In the genomic region with DNA sequence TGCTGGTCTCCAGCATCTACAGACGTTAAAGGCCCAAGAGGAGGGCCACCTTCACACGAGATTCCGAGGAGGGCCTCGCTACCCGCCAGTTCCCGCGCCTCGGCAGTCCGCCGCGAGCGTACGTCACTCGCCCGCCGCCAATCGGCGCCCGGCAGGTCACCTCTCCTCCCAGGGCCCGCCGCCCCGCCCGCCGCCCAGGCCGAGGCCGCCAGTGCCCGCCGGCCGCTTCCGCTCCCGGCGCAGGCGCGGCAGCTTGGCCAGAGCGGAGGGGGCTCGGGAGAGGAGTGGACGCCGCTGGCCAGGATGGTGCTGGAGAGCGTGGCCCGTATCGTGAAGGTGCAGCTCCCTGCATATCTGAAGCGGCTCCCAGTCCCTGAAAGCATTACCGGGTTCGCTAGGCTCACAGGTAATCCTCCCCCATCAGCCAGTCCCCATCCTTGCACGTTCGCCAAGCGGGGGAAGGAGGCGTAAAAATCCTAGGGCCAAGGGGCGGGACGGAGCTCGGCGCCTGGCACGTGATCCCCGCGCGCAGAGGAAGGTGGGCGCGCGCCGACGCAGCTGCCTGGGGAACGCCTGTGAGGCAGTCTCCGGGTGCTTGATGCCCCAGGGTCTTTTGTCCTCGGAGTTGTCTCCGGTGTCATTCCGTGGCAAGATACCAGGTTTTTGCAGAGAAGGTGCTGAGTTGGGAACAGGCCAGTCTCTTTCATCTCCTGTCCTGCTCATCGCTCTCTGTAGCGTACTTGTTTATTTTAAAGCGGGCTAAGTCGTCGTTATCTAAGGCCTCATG, we compare ENCODE assay signal across 8 cellular contexts.
A peak's percentile ranks its signal among the peaks of the same experiment; 100 is the strongest.
DNase-seq lines count a peak whose midpoint lies in the region; ATAC-seq lines count a peak whose summit lies in the region.

A gene with protein sequence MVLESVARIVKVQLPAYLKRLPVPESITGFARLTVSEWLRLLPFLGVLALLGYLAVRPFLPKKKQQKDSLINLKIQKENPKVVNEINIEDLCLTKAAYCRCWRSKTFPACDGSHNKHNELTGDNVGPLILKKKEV (plus strand): TSS at position 211 of the 787 bp plus-strand sequence. CDS start 93 bp downstream, at position 304.

- ATAC-seq in GM19043 (IDR thresholded peaks at IDR 0.05; ENCODE audit: low read depth, unreplicated experiment) (peak; percentile 79), HG03354 (IDR thresholded peaks at IDR 0.05; ENCODE audit: poor library complexity, severe bottlenecking, unreplicated experiment) (peak; percentile 87)

- DNase-seq in AG20443 (ENCODE audit: low spot score): peak; percentile 98
- DNase-seq in NCI-H446 (lab: John Stamatoyannopoulos, UW): peak; percentile 86 to 91
- peak; percentile 78 for DNase-seq in activated CD4-positive, CD25-positive, alpha-beta regulatory T cell treated with anti-CD3 and anti-CD28 coated beads, Interleukin-2, amount 50 U/mL, for 16 hours (ENCODE audit: low read depth, low spot score)
- peak; percentile 92 for DNase-seq in central memory CD4-positive, alpha-beta T cell
- peak; percentile 93 for DNase-seq in iris pigment epithelial cell (ENCODE audit: low read depth)
- peak; percentile 82 to 87 for DNase-seq in stimulated activated CD4-positive, alpha-beta T cell treated with anti-CD3 and anti-CD28 coated beads, Interleukin-12 subunit alpha, Interleukin-12 subunit beta, amount 100 ng/mL, for 24 hours (ENCODE audit: low read depth in 2 of 2)

Comparison
In these comparisons a context has a peak if more than half of its experiments do, and no peak if none do; other contexts are left out.
1. Peak in every context shown above with its lines: DNase-seq and ATAC-seq.